9 cellular contexts compared by ENCODE assay signal in the genomic region with DNA sequence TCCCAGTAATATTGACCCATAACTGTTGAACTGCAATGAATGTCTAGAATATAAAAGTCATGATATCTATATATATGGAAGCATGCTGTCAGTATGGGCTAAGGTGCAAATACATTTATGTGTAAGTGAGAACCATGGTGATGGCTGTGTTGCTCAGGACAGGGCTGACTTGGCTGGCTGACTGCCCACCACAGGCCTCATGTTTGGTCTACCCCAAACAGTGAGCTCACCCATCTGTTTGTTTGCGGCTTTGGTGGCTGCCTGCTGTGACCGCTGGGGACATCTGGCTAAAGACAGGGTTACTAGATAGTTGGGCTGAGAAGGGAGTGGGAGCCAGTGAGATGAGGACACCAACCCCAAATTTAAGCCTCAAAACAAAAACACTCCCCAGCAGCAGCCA. TPM values are rescaled to one million over a fixed set of nuclear protein-coding genes. Genes with fewer than 3 reads are reported as not detected.
DNase-seq lines count a peak whose midpoint lies in the region; ATAC-seq and TF ChIP-seq lines count a peak whose summit lies in the region.
"Had no signal": no experiment of that assay in that cellular context is flagged by ENCODE, and none has a peak within 500 bp of the region (broad histone marks: within the 10 kb centered on the region; RNA-seq: fewer than 3 reads in every experiment).

No MANE protein-coding gene starts in this region.

- dilution Hi-C loops in mammary epithelial cell (cut with HindIII; ENCODE audit: low sequenced_read_pairs): no loop called here

- CTCF ChIA-PET in mammary epithelial cell (lab: Charles Lee; ENCODE audit: low non-redundant PET): no interaction called here

- H3K79me2 ChIP-seq in mammary epithelial cell (ENCODE audit: insufficient read depth, low read length): peaks cover 100% of the 10 kb centered on the region

- H3K9ac ChIP-seq in mammary epithelial cell (ENCODE audit: insufficient read depth, low read length): peak overlapping the region; percentile 66

- in situ Hi-C loops in mammary epithelial cell (cut with MboI; ENCODE audit: low sequenced_read_pairs in 2 of 2): no loop called here

- H3K27ac ChIP-seq in mammary epithelial cell (ENCODE audit: insufficient read depth, low read depth, low read length): peak overlapping the region; percentile 95
- peak overlapping the region; percentile 99 for H3K27ac ChIP-seq in suprapubic skin
- H3K27ac ChIP-seq in prostate gland: no peak overlapping the region
- H3K27ac ChIP-seq: 22Rv1 had no signal

- H3K9me3 ChIP-seq in mammary epithelial cell (replicated peaks; ENCODE audit: insufficient read depth, low read length): no peaks in the 10 kb centered on the region
- no peaks in the 10 kb centered on the region for H3K9me3 ChIP-seq in suprapubic skin
- no peaks in the 10 kb centered on the region for H3K9me3 ChIP-seq in prostate gland

- BruUV-seq in mammary epithelial cell (replicated peaks; lab: Mats Ljungman, UMichigan): no TSS peak

- TF ChIP-seq EP300 in suprapubic skin (IDR thresholded peaks at IDR 0.05): no peak

- H3K4me2 ChIP-seq in mammary epithelial cell (ENCODE audit: insufficient read depth, low read depth, low read length): peak overlapping the region; percentile 76

- TF ChIP-seq POLR2A in suprapubic skin (IDR thresholded peaks at IDR 0.05): no peak
- TF ChIP-seq POLR2A in prostate gland (IDR thresholded peaks at IDR 0.05): no peak

- H3K4me1 ChIP-seq in mammary epithelial cell (ENCODE audit: insufficient read depth, low read length) (peaks cover 62% of the 10 kb centered on the region), suprapubic skin (peaks cover 91% of the 10 kb centered on the region), prostate gland (replicated peaks) (no peaks in the 10 kb centered on the region)

- H3K27me3 ChIP-seq in mammary epithelial cell (ENCODE audit: insufficient read depth, low read length) (no peaks in the 10 kb centered on the region), suprapubic skin (no peaks in the 10 kb centered on the region), prostate gland (replicated peaks; ENCODE audit: insufficient read depth) (no peaks in the 10 kb centered on the region)

- H2AFZ ChIP-seq in mammary epithelial cell (ENCODE audit: low read depth, low read length): no peak overlapping the region

- WGBS in mammary epithelial cell (ENCODE audit: low coverage, missing lambda C conversion rate): 88% methylated on average over 2 of the region's 2 CpGs
- 88% methylated on average over 1 of the region's 2 CpGs for WGBS in suprapubic skin
- WGBS in prostate gland: 92% methylated on average over 2 of the region's 2 CpGs

- H4K20me1 ChIP-seq in mammary epithelial cell (ENCODE audit: insufficient read depth, low read length): peaks cover 27% of the 10 kb centered on the region

- TF ChIP-seq CTCF in mammary epithelial cell (conservative IDR thresholded peaks at IDR 0.05 in 1 of 2, IDR thresholded peaks at IDR 0.05 in 1 of 2; ENCODE audit: extremely low read depth in 1 of 2, insufficient read depth in 1 of 2, low read depth in 1 of 2, low read length in 2 of 2): no peak
- TF ChIP-seq CTCF in suprapubic skin (IDR thresholded peaks at IDR 0.05): no peak
- no peak for TF ChIP-seq CTCF in prostate gland (IDR thresholded peaks at IDR 0.05)

- H3K4me3 ChIP-seq in mammary epithelial cell (replicated peaks in 1 of 3; ENCODE audit: insufficient read depth in 1 of 3, low read depth in 2 of 3, low read length in 3 of 3) (peak overlapping the region in 2 of 3 experiments; percentile 24 to 30), suprapubic skin (peak overlapping the region; percentile 93), prostate gland (no peak overlapping the region)

- DNase-seq in DMS53 (lab: John Stamatoyannopoulos, UW): peak; percentile 48
- DNase-seq in DMS53 treated with DMSO at 0.1 percent for 48 hours (lab: John Stamatoyannopoulos, UW; ENCODE audit: unreplicated experiment): no peak
- DNase-seq in LHCN-M2 (ENCODE audit: low read depth): peak; percentile 88
- no peak for DNase-seq in mammary epithelial cell
- DNase-seq in suprapubic skin (ENCODE audit: low spot score in 2 of 2): peak in 1 of 2 donors; percentile 78
- DNase-seq in SW480 (ENCODE audit: low spot score): no peak
- no peak for DNase-seq in prostate gland (ENCODE audit: low spot score)

- peak; percentile 44 for ATAC-seq in GM21717 (IDR thresholded peaks at IDR 0.05; ENCODE audit: unreplicated experiment)

- H3K36me3 ChIP-seq in mammary epithelial cell (ENCODE audit: insufficient read depth, low read length): peaks cover 52% of the 10 kb centered on the region
- H3K36me3 ChIP-seq in suprapubic skin: no peaks in the 10 kb centered on the region
- no peaks in the 10 kb centered on the region for H3K36me3 ChIP-seq in prostate gland

- intact Hi-C loops in mammary epithelial cell (cut with micrococcal nuclease): loop anchor here (10.0 kb wide), 1 partner anchor 250 kb away; no protein-coding TSS in a partner anchor
- intact Hi-C loops in prostate gland (cut with DNase I): no loop called here

RNA-seq across cellular contexts. Expression of gene CD44, which starts 6.3 kb away (rescaled TPM):
- total RNA-seq in LHCN-M2 (2014; rRNA removed) (215 and 235 TPM in 2 replicates), mammary epithelial cell (1,000 to 10,000 TPM; 1,362 to 2,544 TPM), suprapubic skin (1,000 to 10,000 TPM; 1,361 to 2,207 (median 1,502) TPM), prostate gland (100 to 1,000 TPM; 166 to 203 TPM)
- 292 TPM for polyA plus RNA-seq in LHCN-M2 (2012)
- polyA plus RNA-seq in mammary epithelial cell: 2,091 TPM
- polyA minus RNA-seq in mammary epithelial cell: 2,638 TPM

Comparison
In these comparisons a context has a peak if more than half of its experiments do, and no peak if none do; other contexts are left out.
1. DNase-seq: peak in DMS53 (single experiment) and LHCN-M2 (single experiment); none in DMS53 treated with DMSO at 0.1 percent for 48 hours (single experiment), mammary epithelial cell (single experiment), SW480 (single experiment) and prostate gland (single experiment).
2. H3K27ac ChIP-seq: peak in mammary epithelial cell (single experiment) and suprapubic skin (single experiment); none in prostate gland (0 of 2).
3. H3K4me3 ChIP-seq: peak in mammary epithelial cell (2 of 3) and suprapubic skin (single experiment); none in prostate gland (0 of 2).